11 cellular contexts compared by ENCODE assay signal in genomic region chr5:96597441-96598020, GRCh38.
DNase-seq lines count a peak whose midpoint lies in the region; ATAC-seq and TF ChIP-seq lines count a peak whose summit lies in the region.
"Had no signal": no experiment of that assay in that cellular context is flagged by ENCODE, and none has a peak within 500 bp of the region (broad histone marks: within the 10 kb centered on the region; RNA-seq: fewer than 3 reads in every experiment).

No MANE protein-coding gene starts in this region.

- H3K9ac ChIP-seq in neural progenitor cell: no peak overlapping the region

- H3K9me3 Mint-ChIP-seq in activated T-cell treated with anti-CD3 and anti-CD28 coated beads, Interleukin-2, amount 50 U/mL, for 4 hours: no peaks in the 10 kb centered on the region
- H3K9me3 Mint-ChIP-seq in progenitor cell of endocrine pancreas (ENCODE audit: low read depth): no peaks in the 10 kb centered on the region
- H3K9me3 Mint-ChIP-seq in neural progenitor cell: peaks cover 15% of the 10 kb centered on the region
- H3K9me3 Mint-ChIP-seq: activated naive CD8-positive, alpha-beta T cell treated with anti-CD3 and anti-CD28 coated beads, Interleukin-2, amount 10 ng/mL, durations not matched to agents 7 days and 5 days had no signal

- no peak for DNase-seq in activated T-cell treated with anti-CD3 and anti-CD28 coated beads, Interleukin-2, amount 50 U/mL, for 4 hours
- no peak for DNase-seq in activated T-cell treated with anti-CD3 and anti-CD28 coated beads, Interleukin-2, amount 50 U/mL, for 1 hour
- DNase-seq in LHCN-M2 (ENCODE audit: low read depth): peak; percentile 29
- peak; percentile 64 for DNase-seq in astrocyte of the spinal cord (ENCODE audit: low read depth, low spot score)
- DNase-seq in putamen (ENCODE audit: low spot score): peak; percentile 67
- no peak for DNase-seq in progenitor cell of endocrine pancreas (ENCODE audit: low spot score, unreplicated experiment)
- DNase-seq in neural progenitor cell (ENCODE audit: low spot score): no peak
- no peak for DNase-seq in cortex of kidney (lab: John Stamatoyannopoulos, UW)
- DNase-seq: activated naive CD8-positive, alpha-beta T cell treated with anti-CD3 and anti-CD28 coated beads, Interleukin-2, amount 10 ng/mL, durations not matched to agents 7 days and 5 days; NCI-H524; substantia nigra had no signal

- no peaks in the 10 kb centered on the region for H4K20me1 ChIP-seq in neural progenitor cell (ENCODE audit: low read depth)

- no peaks in the 10 kb centered on the region for H3K9me3 ChIP-seq in neural progenitor cell (ENCODE audit: low read depth)

- H3K4me1 Mint-ChIP-seq in activated T-cell treated with anti-CD3 and anti-CD28 coated beads, Interleukin-2, amount 50 U/mL, for 4 hours (ENCODE audit: low read depth): peaks cover 7% of the 10 kb centered on the region
- H3K4me1 Mint-ChIP-seq in progenitor cell of endocrine pancreas (ENCODE audit: low read depth): no peaks in the 10 kb centered on the region
- H3K4me1 Mint-ChIP-seq in neural progenitor cell: peaks cover 4% of the 10 kb centered on the region

- no peak overlapping the region for H3K4me2 ChIP-seq in neural progenitor cell

- H3K79me2 ChIP-seq in neural progenitor cell (ENCODE audit: low read depth): no peaks in the 10 kb centered on the region

- H3K27ac Mint-ChIP-seq in progenitor cell of endocrine pancreas (no peak overlapping the region), neural progenitor cell (no peak overlapping the region)
- H3K27ac Mint-ChIP-seq: activated naive CD8-positive, alpha-beta T cell treated with anti-CD3 and anti-CD28 coated beads, Interleukin-2, amount 10 ng/mL, durations not matched to agents 7 days and 5 days had no signal

- no peaks in the 10 kb centered on the region for H3F3A ChIP-seq in neural progenitor cell (ENCODE audit: low read depth)

- H3K36me3 Mint-ChIP-seq in activated T-cell treated with anti-CD3 and anti-CD28 coated beads, Interleukin-2, amount 50 U/mL, for 4 hours (ENCODE audit: insufficient read depth): no peaks in the 10 kb centered on the region
- H3K36me3 Mint-ChIP-seq in progenitor cell of endocrine pancreas (ENCODE audit: insufficient read depth) (no peaks in the 10 kb centered on the region), neural progenitor cell (no peaks in the 10 kb centered on the region)
- H3K36me3 Mint-ChIP-seq: activated naive CD8-positive, alpha-beta T cell treated with anti-CD3 and anti-CD28 coated beads, Interleukin-2, amount 10 ng/mL, durations not matched to agents 7 days and 5 days had no signal

- no peaks in the 10 kb centered on the region for H3K27me3 ChIP-seq in neural progenitor cell

- H3K4me1 ChIP-seq in neural progenitor cell: no peaks in the 10 kb centered on the region

- no peaks in the 10 kb centered on the region for H3K36me3 ChIP-seq in neural progenitor cell

- H3K4me3 ChIP-seq in astrocyte of the spinal cord (ENCODE audit: low read depth, low read length): no peak overlapping the region
- H3K4me3 ChIP-seq in neural progenitor cell: no peak overlapping the region

- in situ Hi-C loops in astrocyte of the spinal cord (cut with HindIII; ENCODE audit: low sequenced_read_pairs): no loop called here

- ATAC-seq in activated T-cell treated with anti-CD3 and anti-CD28 coated beads, Interleukin-2, amount 50 U/mL, for 4 hours: peak; percentile 69 to 79

- TF ChIP-seq CTCF in astrocyte of the spinal cord (IDR thresholded peaks at IDR 0.05; ENCODE audit: low read depth, low read length) (no peak), progenitor cell of endocrine pancreas (IDR thresholded peaks at IDR 0.05; ENCODE audit: unreplicated experiment) (no peak), neural progenitor cell (IDR thresholded peaks at IDR 0.05) (no peak)

- H3K4me3 Mint-ChIP-seq in activated T-cell treated with anti-CD3 and anti-CD28 coated beads, Interleukin-2, amount 50 U/mL, for 4 hours: no peak overlapping the region
- H3K4me3 Mint-ChIP-seq in progenitor cell of endocrine pancreas (ENCODE audit: low read depth): no peak overlapping the region
- H3K4me3 Mint-ChIP-seq in neural progenitor cell: no peak overlapping the region
- H3K4me3 Mint-ChIP-seq: activated naive CD8-positive, alpha-beta T cell treated with anti-CD3 and anti-CD28 coated beads, Interleukin-2, amount 10 ng/mL, durations not matched to agents 7 days and 5 days had no signal

- peaks cover 6% of the 10 kb centered on the region for H3K27me3 Mint-ChIP-seq in activated T-cell treated with anti-CD3 and anti-CD28 coated beads, Interleukin-2, amount 50 U/mL, for 4 hours (ENCODE audit: low read depth)
- peaks cover 4% of the 10 kb centered on the region for H3K27me3 Mint-ChIP-seq in progenitor cell of endocrine pancreas
- peaks cover 10% of the 10 kb centered on the region for H3K27me3 Mint-ChIP-seq in neural progenitor cell (ENCODE audit: insufficient read depth, low read depth)

- no peak overlapping the region for H2AFZ ChIP-seq in neural progenitor cell (replicated peaks)

- H3K27ac ChIP-seq in neural progenitor cell: no peak overlapping the region

Comparison
In these comparisons a context has a peak if more than half of its experiments do, and no peak if none do; other contexts are left out.
1. DNase-seq: peak in LHCN-M2 (single experiment), astrocyte of the spinal cord (single experiment) and putamen (single experiment); none in activated T-cell treated with anti-CD3 and anti-CD28 coated beads, Interleukin-2, amount 50 U/mL, for 4 hours (single experiment), activated T-cell treated with anti-CD3 and anti-CD28 coated beads, Interleukin-2, amount 50 U/mL, for 1 hour (single experiment), progenitor cell of endocrine pancreas (single experiment), neural progenitor cell (single experiment) and cortex of kidney (single experiment).